Comparison of ENCODE assay signal across 27 cellular contexts in the genomic region with DNA sequence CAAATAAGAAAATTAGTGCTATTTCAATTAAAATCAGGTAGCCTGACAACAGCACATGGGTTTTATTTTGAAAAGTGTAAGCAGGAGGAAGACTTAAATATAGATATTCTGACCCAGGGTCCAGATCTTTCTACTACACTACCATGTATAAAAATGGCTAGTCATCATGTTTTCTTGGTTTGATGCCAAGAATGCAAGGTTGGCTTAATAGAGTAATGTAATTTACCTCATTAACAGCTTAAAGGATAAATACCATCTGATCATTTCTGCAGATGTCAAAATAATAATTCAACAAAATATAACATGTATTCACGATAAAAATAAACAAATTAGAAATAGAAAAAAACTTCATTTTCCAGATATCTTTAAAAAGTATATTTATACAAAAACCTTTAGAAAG.
"Had no signal": no experiment of that assay in that cellular context is flagged by ENCODE, and none has a peak within 500 bp of the region (broad histone marks: within the 10 kb centered on the region; RNA-seq: fewer than 3 reads in every experiment).

No MANE protein-coding gene starts in this region.

- FAIRE-seq: urothelium cell line had no signal

- H3K4me1 ChIP-seq: left lung, lower lobe of right lung, prostate gland, suprapubic skin, upper lobe of right lung had no signal

- ATAC-seq: left colon; left lung; lower lobe of right lung; natural killer cell treated with Interleukin-12 subunit alpha and Interleukin-12 subunit beta and Interleukin-15 and Interleukin-18, amount 100 ng/mL, for 72 hours; right cardiac atrium; stimulated activated naive B cell treated with anti-CD40 and anti-IgM and Interleukin-4, amounts not matched to agents 10 μg/mL and 1 μg/mL and 100 μg/mL, for 72 hours; stimulated activated naive CD8-positive, alpha-beta T cell treated with anti-CD3 and anti-CD28 coated beads, Interleukin-15, Interleukin-2, amounts not matched to agents 100 U/mL and 50 U/mL, for 24 hours; upper lobe of right lung had no signal

- H3K4me2 ChIP-seq: smooth muscle cell had no signal

- H3K4me3 ChIP-seq: left lung, lower lobe of right lung, ovary, prostate gland, sigmoid colon, smooth muscle cell, stomach, suprapubic skin, thoracic aorta, tibial artery, upper lobe of right lung had no signal

- DNase-seq: hippocampal formation; kidney; left colon; left lung; lower lobe of right lung; mammary epithelial cell; mesenchymal stem cell; naive B cell; ovary; posterior cingulate gyrus; retina; right cardiac atrium; sigmoid colon; stimulated activated CD4-positive, alpha-beta T cell treated with anti-CD3 and anti-CD28 coated beads, Interleukin-1b, Interleukin-23, amount 100 ng/mL, for 48 hours; stimulated activated CD4-positive, alpha-beta T cell treated with anti-CD3 and anti-CD28 coated beads, Interleukin-2, amount 100 ng/mL, for 48 hours; stimulated activated naive B cell treated with anti-CD40 and anti-IgM and Interleukin-4, amounts not matched to agents 10 μg/mL and 1 μg/mL and 100 μg/mL, for 72 hours; stimulated activated naive CD8-positive, alpha-beta T cell treated with anti-CD3 and anti-CD28 coated beads, Interleukin-15, Interleukin-2, amounts not matched to agents 100 U/mL and 50 U/mL, for 24 hours; stomach; tibial artery; trophoblast cell; upper lobe of right lung had no signal

- H3K9me3 ChIP-seq: ovary, prostate gland, thoracic aorta, upper lobe of right lung had no signal

- H3K36me3 ChIP-seq: left lung, lower lobe of right lung, ovary, prostate gland, sigmoid colon, stomach, suprapubic skin, thoracic aorta, tibial artery, upper lobe of right lung had no signal

- H3K27ac ChIP-seq: left lung, lower lobe of right lung, ovary, prostate gland, sigmoid colon, stomach, suprapubic skin, thoracic aorta, tibial artery, upper lobe of right lung had no signal

- H3K27me3 ChIP-seq: left lung, ovary, sigmoid colon, stomach, upper lobe of right lung had no signal
